ENCODE assay signal across 2 cellular contexts in the genomic region with DNA sequence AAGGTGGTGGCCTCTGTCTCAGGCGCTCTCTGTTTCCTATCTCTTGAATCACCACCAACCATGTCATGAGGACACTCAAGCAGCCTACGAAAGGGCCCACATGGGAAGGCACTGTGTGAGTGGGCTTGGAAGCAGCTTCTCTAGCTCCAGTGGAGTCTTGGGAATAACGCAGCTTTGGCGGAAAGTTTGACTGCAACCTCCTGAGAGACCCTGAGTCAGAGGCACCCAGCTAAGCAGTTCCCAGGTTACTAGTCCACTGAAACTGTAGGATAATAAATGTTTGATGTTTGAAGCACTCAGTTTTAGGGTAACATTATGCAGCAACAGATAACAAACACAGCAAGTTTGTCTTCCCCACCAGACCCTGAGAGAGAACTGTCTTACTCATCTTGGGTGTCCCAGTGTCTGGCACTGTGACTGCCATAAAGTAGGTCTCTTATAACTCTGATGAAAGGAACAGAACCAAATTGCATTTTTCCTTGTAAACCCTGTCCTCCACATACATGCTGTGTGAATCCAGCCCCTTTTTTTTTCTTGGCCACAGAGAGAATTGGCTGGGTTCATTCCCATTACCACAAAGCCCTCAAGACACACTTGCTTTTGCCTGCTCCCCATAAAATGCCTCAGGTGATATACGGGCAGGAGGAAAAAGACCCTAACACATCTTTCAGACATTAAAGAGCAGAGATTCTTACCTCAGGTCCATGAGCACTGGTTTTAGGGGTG.
TF ChIP-seq lines count a peak whose summit lies in the region.

No MANE protein-coding gene starts in this region.

TF ChIP-seq in GM23338, 12 proteins besides CTCF, POLR2A, EP300 and RAD21:
- no peak for TF ChIP-seq CREB1 (CRISPR knock-in tag; IDR thresholded peaks at IDR 0.05; ENCODE audit: low read depth)
- TF ChIP-seq ZNF331 (CRISPR knock-in tag; IDR thresholded peaks at IDR 0.05; ENCODE audit: low read depth) = no peak
- no peak for TF ChIP-seq STAT1 (IDR thresholded peaks at IDR 0.05; ENCODE audit: unreplicated experiment)
TF ChIP-seq in GM23338: peak in this region for 0.

TF ChIP-seq in K562, 482 proteins besides CTCF, POLR2A, EP300 and RAD21:
- TF ChIP-seq, protein P1, sequence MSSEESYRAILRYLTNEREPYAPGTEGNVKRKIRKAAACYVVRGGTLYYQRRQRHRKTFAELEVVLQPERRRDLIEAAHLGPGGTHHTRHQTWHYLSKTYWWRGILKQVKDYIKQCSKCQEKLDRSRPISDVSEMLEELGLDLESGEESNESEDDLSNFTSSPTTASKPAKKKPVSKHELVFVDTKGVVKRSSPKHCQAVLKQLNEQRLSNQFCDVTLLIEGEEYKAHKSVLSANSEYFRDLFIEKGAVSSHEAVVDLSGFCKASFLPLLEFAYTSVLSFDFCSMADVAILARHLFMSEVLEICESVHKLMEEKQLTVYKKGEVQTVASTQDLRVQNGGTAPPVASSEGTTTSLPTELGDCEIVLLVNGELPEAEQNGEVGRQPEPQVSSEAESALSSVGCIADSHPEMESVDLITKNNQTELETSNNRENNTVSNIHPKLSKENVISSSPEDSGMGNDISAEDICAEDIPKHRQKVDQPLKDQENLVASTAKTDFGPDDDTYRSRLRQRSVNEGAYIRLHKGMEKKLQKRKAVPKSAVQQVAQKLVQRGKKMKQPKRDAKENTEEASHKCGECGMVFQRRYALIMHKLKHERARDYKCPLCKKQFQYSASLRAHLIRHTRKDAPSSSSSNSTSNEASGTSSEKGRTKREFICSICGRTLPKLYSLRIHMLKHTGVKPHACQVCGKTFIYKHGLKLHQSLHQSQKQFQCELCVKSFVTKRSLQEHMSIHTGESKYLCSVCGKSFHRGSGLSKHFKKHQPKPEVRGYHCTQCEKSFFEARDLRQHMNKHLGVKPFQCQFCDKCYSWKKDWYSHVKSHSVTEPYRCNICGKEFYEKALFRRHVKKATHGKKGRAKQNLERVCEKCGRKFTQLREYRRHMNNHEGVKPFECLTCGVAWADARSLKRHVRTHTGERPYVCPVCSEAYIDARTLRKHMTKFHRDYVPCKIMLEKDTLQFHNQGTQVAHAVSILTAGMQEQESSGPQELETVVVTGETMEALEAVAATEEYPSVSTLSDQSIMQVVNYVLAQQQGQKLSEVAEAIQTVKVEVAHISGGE (CRISPR knock-in tag; IDR thresholded peaks at IDR 0.05) = no peak
- TF ChIP-seq TBL1XR1 (IDR thresholded peaks at IDR 0.05; ENCODE audit: low read length in 2 of 2) (no peak), ZEB2 (IDR thresholded peaks at IDR 0.05) (no peak), ZKSCAN8 (CRISPR knock-in tag; IDR thresholded peaks at IDR 0.05) (0 out of 2 replicates have a peak, but pooled peaks have one; percentile 27)
